Comparison of ENCODE assay signal across 9 cellular contexts in the genomic region with DNA sequence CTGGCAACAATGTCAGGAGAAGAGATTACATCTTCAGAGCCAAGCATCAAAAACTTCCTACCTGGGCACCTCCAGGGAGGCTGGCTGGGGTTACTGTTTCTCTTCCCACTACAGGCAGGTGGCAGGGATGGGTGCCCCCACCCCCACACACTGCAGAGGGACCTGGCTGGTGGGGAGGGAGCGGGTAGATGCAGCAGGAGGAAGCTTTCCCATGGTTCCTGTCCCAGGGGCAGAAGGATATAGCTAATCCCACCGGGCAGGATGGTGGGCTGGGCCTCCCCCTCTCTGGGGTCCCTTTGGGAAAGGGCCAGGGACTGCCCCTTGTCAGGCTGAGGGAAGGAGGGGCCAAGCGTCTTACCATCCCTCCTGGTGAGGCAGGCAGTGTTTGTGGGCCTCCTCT. TPM values are rescaled to one million over a fixed set of nuclear protein-coding genes. Genes with fewer than 3 reads are reported as not detected.
DNase-seq lines count a peak whose midpoint lies in the region; ATAC-seq, FAIRE-seq and TF ChIP-seq lines count a peak whose summit lies in the region.
"Had no signal": no experiment of that assay in that cellular context is flagged by ENCODE, and none has a peak within 500 bp of the region (broad histone marks: within the 10 kb centered on the region; RNA-seq: fewer than 3 reads in every experiment).

No MANE protein-coding gene starts in this region.

- H3K4me1 Mint-ChIP-seq in T-helper 2 cell treated with Interferon-gamma antibody and Interleukin-4, amounts not matched to agents 5 μg/mL and 100 μg/mL, for 36 hours (ENCODE audit: low read depth) = peaks cover 11% of the 10 kb centered on the region
- H3K4me1 Mint-ChIP-seq in astrocyte (ENCODE audit: low read depth, unreplicated experiment) = peaks cover 39% of the 10 kb centered on the region

- FAIRE-seq in astrocyte (lab: Jason Lieb, UNC) (no peak), HepG2 (lab: Jason Lieb, UNC) (no peak)

- TF ChIP-seq EP300 in HepG2 (IDR thresholded peaks at IDR 0.05; ENCODE audit: low read depth in 2 of 2, low read length in 2 of 2) = no peak
- no peak for TF ChIP-seq EP300 in HepG2 (CRISPR knock-in tag; IDR thresholded peaks at IDR 0.05; ENCODE audit: borderline replicate concordance)

- BruUV-seq in HepG2 (replicated peaks; lab: Mats Ljungman, UMichigan) = no TSS peak

- no peaks in the 10 kb centered on the region for H3K36me3 Mint-ChIP-seq in T-helper 2 cell treated with Interferon-gamma antibody and Interleukin-4, amounts not matched to agents 5 μg/mL and 100 μg/mL, for 36 hours (ENCODE audit: low read depth)
- H3K36me3 Mint-ChIP-seq in astrocyte (ENCODE audit: low read depth, unreplicated experiment) = no peaks in the 10 kb centered on the region

- peaks cover 12% of the 10 kb centered on the region for H3K27me3 ChIP-seq in astrocyte (ENCODE audit: insufficient read depth, low read length)
- peaks cover 9 to 53% of the 10 kb centered on the region in 2 experiments; a peak in 3 of 5 replicates for H3K27me3 ChIP-seq in HepG2 (ENCODE audit: control insufficient read depth in 1 of 2, insufficient read depth in 2 of 2, low read length in 2 of 2)

- H3K79me2 ChIP-seq in astrocyte (ENCODE audit: insufficient read depth, low read length) = no peaks in the 10 kb centered on the region
- H3K79me2 ChIP-seq in HepG2 (ENCODE audit: insufficient read depth, low read length) = no peaks in the 10 kb centered on the region

- H3K4me3 ChIP-seq in astrocyte (ENCODE audit: insufficient read depth, low read depth, low read length) (peak overlapping the region; percentile 52), HepG2 (replicated peaks in 1 of 3; ENCODE audit: insufficient read depth in 1 of 3, low read depth in 2 of 3, low read length in 3 of 3) (peak overlapping the region in 1 of 3 experiments; percentile 68; a peak in 1 of 6 replicates)

- H3K27ac Mint-ChIP-seq in T-helper 2 cell treated with Interferon-gamma antibody and Interleukin-4, amounts not matched to agents 5 μg/mL and 100 μg/mL, for 36 hours = no peak overlapping the region
- no peak overlapping the region for H3K27ac Mint-ChIP-seq in astrocyte (ENCODE audit: unreplicated experiment)

- H3K27ac ChIP-seq in astrocyte (ENCODE audit: low read depth, low read length) (no peak overlapping the region), HepG2 (ENCODE audit: extremely low read length, insufficient read depth, low read length) (no peak overlapping the region)

- H3K9ac ChIP-seq in astrocyte (ENCODE audit: low read length) (peak overlapping the region; percentile 28), HepG2 (ENCODE audit: insufficient read depth, low read depth, low read length) (no peak overlapping the region)

- CTCF ChIA-PET in HepG2 (lab: Yijun Ruan, JAX; ENCODE audit: low intra/inter-chr PET ratio, low total read pairs) = no interaction called here

- H3K4me2 ChIP-seq in astrocyte (ENCODE audit: low read length) = peak overlapping the region; percentile 87
- H3K4me2 ChIP-seq in HepG2 (ENCODE audit: low read depth, low read length) = no peak overlapping the region; the same call in 1 of the 2 replicates

- POLR2A ChIA-PET in HepG2 (lab: Yijun Ruan, JAX) = interaction anchor here (1.0 to 7.8 kb wide), 2 partner anchors 100 to 162 kb away, joined by 3 to 73 read pairs; partner anchors contain the start of gene RAD51C

- TF ChIP-seq CTCF in astrocyte (IDR thresholded peaks at IDR 0.05; ENCODE audit: insufficient read depth, low read depth, low read length) = no peak
- TF ChIP-seq CTCF in HepG2 (CRISPR knock-in tag; IDR thresholded peaks at IDR 0.05) = no peak

- H4K20me1 ChIP-seq in astrocyte (ENCODE audit: insufficient read depth, low read length) (no peaks in the 10 kb centered on the region), HepG2 (ENCODE audit: insufficient read depth, low read length) (no peaks in the 10 kb centered on the region)

- H3K9me3 ChIP-seq in astrocyte (ENCODE audit: insufficient read depth, low read depth, low read length) (no peaks in the 10 kb centered on the region), HepG2 (ENCODE audit: low read length) (no peaks in the 10 kb centered on the region)

- peak overlapping the region; percentile 39 for H3K4me3 Mint-ChIP-seq in T-helper 2 cell treated with Interferon-gamma antibody and Interleukin-4, amounts not matched to agents 5 μg/mL and 100 μg/mL, for 36 hours
- H3K4me3 Mint-ChIP-seq in astrocyte (ENCODE audit: unreplicated experiment) = peak overlapping the region; percentile 60

- peaks cover 39% of the 10 kb centered on the region for H3K4me1 ChIP-seq in astrocyte (ENCODE audit: insufficient read depth, low read length)
- peaks cover 57% of the 10 kb centered on the region for H3K4me1 ChIP-seq in HepG2 (ENCODE audit: insufficient read depth, low read length)

- WGBS in HepG2 (ENCODE audit: low lambda C conversion rate) = 58% methylated on average over 2 of the region's 3 CpGs

- intact Hi-C loops in HepG2 (cut with micrococcal nuclease; ENCODE audit: unreplicated experiment) = no loop called here

- peak overlapping the region; percentile 71 for H2AFZ ChIP-seq in astrocyte (ENCODE audit: low read depth, low read length)
- no peak overlapping the region for H2AFZ ChIP-seq in HepG2 (ENCODE audit: low read length)

- no peaks in the 10 kb centered on the region for H3K36me3 ChIP-seq in astrocyte (ENCODE audit: insufficient read depth, low read length)
- H3K36me3 ChIP-seq in HepG2 (replicated peaks in 1 of 2; ENCODE audit: control insufficient read depth in 1 of 2, insufficient read depth in 2 of 2, low read length in 2 of 2) = no peaks in the 10 kb centered on the region

- TF ChIP-seq POLR2A in HepG2 (IDR thresholded peaks at IDR 0.05; ENCODE audit: insufficient read depth in 1 of 2, low read depth in 2 of 2, low read length in 2 of 2) = no peak

- in situ Hi-C loops in HepG2 (cut with HindIII; ENCODE audit: extremely low pct_ligation_motif_present, low pct_unique_long_range_greater_than_20kb) = loop anchor here (10.0 kb wide), 1 partner anchor 64 kb away; no protein-coding TSS in a partner anchor

- peaks cover 63% of the 10 kb centered on the region for H3K27me3 Mint-ChIP-seq in T-helper 2 cell treated with Interferon-gamma antibody and Interleukin-4, amounts not matched to agents 5 μg/mL and 100 μg/mL, for 36 hours (ENCODE audit: low read depth)
- H3K27me3 Mint-ChIP-seq in astrocyte (ENCODE audit: low read depth, unreplicated experiment) = peaks cover 38% of the 10 kb centered on the region

- no peaks in the 10 kb centered on the region for H3K9me3 Mint-ChIP-seq in T-helper 2 cell treated with Interferon-gamma antibody and Interleukin-4, amounts not matched to agents 5 μg/mL and 100 μg/mL, for 36 hours
- no peaks in the 10 kb centered on the region for H3K9me3 Mint-ChIP-seq in astrocyte (ENCODE audit: unreplicated experiment)

- no peak for DNase-seq in T-helper 2 cell treated with Interferon-gamma antibody and Interleukin-4, amounts not matched to agents 5 μg/mL and 100 μg/mL, for 36 hours (ENCODE audit: low spot score)
- no peak for DNase-seq in T-helper 2 cell
- DNase-seq in astrocyte (ENCODE audit: low read depth) = no peak
- no peak for DNase-seq in HepG2 (ENCODE audit: low spot score)
- DNase-seq in superior temporal gyrus (ENCODE audit: extremely low spot score) = peak; percentile 44
- DNase-seq in mesenteric fat pad (ENCODE audit: low spot score) = no peak
- DNase-seq in NCI-H2081 treated with DMSO at 0.1 percent for 48 hours (lab: John Stamatoyannopoulos, UW) = no peak
- DNase-seq: NCI-H1436 treated with DMSO at 0.1 percent for 48 hours had no signal

- no peak for TF ChIP-seq RAD21 in HepG2 (CRISPR knock-in tag; IDR thresholded peaks at IDR 0.05)

- ATAC-seq in HepG2 (no peak), HG03196 (IDR thresholded peaks at IDR 0.05; ENCODE audit: unreplicated experiment) (no peak)

RNA-seq across cellular contexts. Expression of gene MTMR4, which starts 16.7 kb away (rescaled TPM):
- total RNA-seq in astrocyte (13.9 and 17.6 TPM in 2 replicates), HepG2 (2016; rRNA removed; fragmentation: Illumina TruSeq; extraction: Trizol) (62.5 and 67.7 TPM in 2 replicates), mesenteric fat pad (38.1 TPM)
- 6.9 and 7.8 TPM in 2 replicates for total RNA-seq in HepG2 (2016; cell fraction: cytosol; rRNA removed; fragmentation: Illumina TruSeq; extraction: Trizol; ENCODE audit: low read depth)
- total RNA-seq in HepG2 (2016; cell fraction: insoluble cytoplasmic fraction; rRNA removed; fragmentation: Illumina TruSeq; extraction: Trizol) = 61.5 and 62.9 TPM in 2 replicates
- total RNA-seq in HepG2 (2016; cell fraction: membrane; rRNA removed; fragmentation: Illumina TruSeq; extraction: Trizol) = 27.9 and 28.2 TPM in 2 replicates
- 54.7 and 66.1 TPM in 2 replicates for total RNA-seq in HepG2 (2016; cell fraction: nucleus; rRNA removed; fragmentation: Illumina TruSeq; extraction: Trizol)
- 50.0 and 65.1 TPM in 2 replicates for polyA plus RNA-seq in HepG2 (2011; rRNA removed)
- 31.7 and 35.5 TPM in 2 replicates for polyA plus RNA-seq in HepG2 (2011; cell fraction: cytosol; rRNA removed)
- polyA plus RNA-seq in HepG2 (2011; cell fraction: nucleus; rRNA removed) = 74.1 and 81.5 TPM in 2 replicates
- 31.8 and 52.5 TPM in 2 replicates for polyA plus RNA-seq in HepG2 (2012)
- polyA plus RNA-seq in HepG2 (2016; cell fraction: cytosol; fragmentation: Illumina TruSeq; extraction: Trizol; ENCODE audit: low read depth) = 1.6 and 1.8 TPM in 2 replicates
- 34.7 and 37.2 TPM in 2 replicates for polyA plus RNA-seq in HepG2 (2016; cell fraction: insoluble cytoplasmic fraction; fragmentation: Illumina TruSeq; extraction: Trizol; ENCODE audit: low read depth)
- polyA plus RNA-seq in HepG2 (2016; cell fraction: membrane; fragmentation: Illumina TruSeq; extraction: Trizol; ENCODE audit: low read depth) = 7.7 and 8.4 TPM in 2 replicates
- polyA plus RNA-seq in HepG2 (2016; cell fraction: nucleus; fragmentation: Illumina TruSeq; extraction: Trizol; ENCODE audit: insufficient read depth, low read depth) = 96.4 and 106 TPM in 2 replicates
- polyA minus RNA-seq in HepG2 (2011; rRNA and poly(A)+ RNA removed; ENCODE audit: low replicate concordance) = 196 and 302 TPM in 2 replicates
- polyA minus RNA-seq in HepG2 (2011; cell fraction: cytosol; rRNA and poly(A)+ RNA removed) = 39.7 and 42.2 TPM in 2 replicates
- polyA minus RNA-seq in HepG2 (2011; cell fraction: nucleus; rRNA and poly(A)+ RNA removed) = 68.5 and 69.2 TPM in 2 replicates

RNA-seq across cellular contexts. Expression of gene HSF5, which starts 42.9 kb away (rescaled TPM):
- total RNA-seq in astrocyte (not detected in 2 replicates), HepG2 (2016; rRNA removed; fragmentation: Illumina TruSeq; extraction: Trizol) (not detected in 2 replicates), mesenteric fat pad (0.06 TPM)
- not detected in 2 replicates for total RNA-seq in HepG2 (2016; cell fraction: cytosol; rRNA removed; fragmentation: Illumina TruSeq; extraction: Trizol; ENCODE audit: low read depth)
- total RNA-seq in HepG2 (2016; cell fraction: insoluble cytoplasmic fraction; rRNA removed; fragmentation: Illumina TruSeq; extraction: Trizol) = not detected in 2 replicates
- total RNA-seq in HepG2 (2016; cell fraction: membrane; rRNA removed; fragmentation: Illumina TruSeq; extraction: Trizol) = 0.03 and 0.06 TPM in 2 replicates
- total RNA-seq in HepG2 (2016; cell fraction: nucleus; rRNA removed; fragmentation: Illumina TruSeq; extraction: Trizol) = not detected in 2 replicates
- polyA plus RNA-seq in HepG2 (2011; rRNA removed) = not detected in 2 replicates
- polyA plus RNA-seq in HepG2 (2011; cell fraction: cytosol; rRNA removed) = not detected in 2 replicates
- polyA plus RNA-seq in HepG2 (2011; cell fraction: nucleus; rRNA removed) = 0.03 TPM in 1 of 2 replicates, not detected in the other
- not detected in 2 replicates for polyA plus RNA-seq in HepG2 (2012)
- polyA plus RNA-seq in HepG2 (2016; cell fraction: cytosol; fragmentation: Illumina TruSeq; extraction: Trizol; ENCODE audit: low read depth) = not detected in 2 replicates
- polyA plus RNA-seq in HepG2 (2016; cell fraction: insoluble cytoplasmic fraction; fragmentation: Illumina TruSeq; extraction: Trizol; ENCODE audit: low read depth) = not detected in 2 replicates
- not detected in 2 replicates for polyA plus RNA-seq in HepG2 (2016; cell fraction: membrane; fragmentation: Illumina TruSeq; extraction: Trizol; ENCODE audit: low read depth)
- not detected in 2 replicates for polyA plus RNA-seq in HepG2 (2016; cell fraction: nucleus; fragmentation: Illumina TruSeq; extraction: Trizol; ENCODE audit: insufficient read depth, low read depth)
- polyA minus RNA-seq in HepG2 (2011; rRNA and poly(A)+ RNA removed; ENCODE audit: low replicate concordance) = 0.06 TPM in 1 of 2 replicates, not detected in the other
- polyA minus RNA-seq in HepG2 (2011; cell fraction: cytosol; rRNA and poly(A)+ RNA removed) = not detected in 2 replicates
- polyA minus RNA-seq in HepG2 (2011; cell fraction: nucleus; rRNA and poly(A)+ RNA removed) = 0.13 TPM in 1 of 2 replicates, not detected in the other
